19 cellular contexts compared by ENCODE assay signal in the genomic region with DNA sequence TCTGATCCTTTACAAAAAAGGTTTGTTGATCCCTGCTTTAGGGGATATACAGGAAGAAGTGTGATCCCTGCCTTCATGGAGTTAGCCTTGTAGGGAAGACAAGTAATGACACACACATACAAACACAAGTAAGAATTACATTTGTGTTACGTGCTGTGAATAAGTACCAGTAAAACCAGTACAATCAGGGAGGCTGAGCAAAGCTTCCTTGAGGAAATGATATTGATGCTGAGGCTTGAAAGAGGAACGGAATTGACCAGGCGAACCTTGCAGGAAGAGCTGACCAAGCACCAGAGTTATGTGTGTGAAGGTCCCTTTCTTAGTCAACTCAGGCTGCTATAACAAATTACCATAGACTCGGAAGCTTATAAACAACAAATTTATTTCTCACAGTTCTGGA.
DNase-seq lines count a peak whose midpoint lies in the region; ATAC-seq and TF ChIP-seq lines count a peak whose summit lies in the region.
"Had no signal": no experiment of that assay in that cellular context is flagged by ENCODE, and none has a peak within 500 bp of the region (broad histone marks: within the 10 kb centered on the region; RNA-seq: fewer than 3 reads in every experiment).

No MANE protein-coding gene starts in this region.

- H3K4me3 ChIP-seq in HCT116 (replicated peaks in 1 of 2; ENCODE audit: low read depth in 1 of 2, low read length in 2 of 2), result no peak overlapping the region
- H3K4me3 ChIP-seq: GM12878 had no signal

- no peak overlapping the region for H3K27ac ChIP-seq in HCT116 (ENCODE audit: low read depth, low read length)
- H3K27ac ChIP-seq: HL-60 had no signal

- no peak overlapping the region for H3K9ac ChIP-seq in HCT116 (ENCODE audit: low read length)

- no peaks in the 10 kb centered on the region for H3K27me3 ChIP-seq in HCT116 (ENCODE audit: insufficient read depth, low read length)
- H3K27me3 ChIP-seq: BE2C had no signal

- H4K20me1 ChIP-seq in HCT116 (ENCODE audit: insufficient read depth), result no peaks in the 10 kb centered on the region

- peak overlapping the region; percentile 33 for H3K27ac Mint-ChIP-seq in activated T-helper 17 cell treated with anti-CD3 and anti-CD28 coated beads, Interleukin-2, amount 50 U/mL, for 72 hours
- H3K27ac Mint-ChIP-seq: CD4-positive, CD25-positive, alpha-beta regulatory T cell; CD8-positive, alpha-beta memory T cell had no signal

- TF ChIP-seq POLR2A in HCT116 (IDR thresholded peaks at IDR 0.05; ENCODE audit: borderline replicate concordance, extremely low read depth, insufficient read depth, insufficient read length), result no peak

- H3K4me3 Mint-ChIP-seq in activated T-helper 17 cell treated with anti-CD3 and anti-CD28 coated beads, Interleukin-2, amount 50 U/mL, for 72 hours, result no peak overlapping the region
- H3K4me3 Mint-ChIP-seq: CD4-positive, CD25-positive, alpha-beta regulatory T cell; CD8-positive, alpha-beta memory T cell; H9 had no signal

- intact Hi-C loops in HCT116 (cut with micrococcal nuclease), result no loop called here

- TF ChIP-seq CTCF in HCT116 (IDR thresholded peaks at IDR 0.05 in 2 of 3, conservative IDR thresholded peaks at IDR 0.05 in 1 of 3; ENCODE audit: borderline replicate concordance in 1 of 3, insufficient read depth in 1 of 3, low read depth in 2 of 3, low read length in 2 of 3), result no peak

- H3K79me2 ChIP-seq in HCT116 (ENCODE audit: insufficient read depth, low read length), result no peaks in the 10 kb centered on the region; the same call in 1 of the 2 replicates

- TF ChIP-seq RAD21 in HCT116 (IDR thresholded peaks at IDR 0.05; ENCODE audit: low read depth), result no peak

- H3K9me2 ChIP-seq in HCT116 (ENCODE audit: insufficient read depth), result no peaks in the 10 kb centered on the region

- no TSS peak for BruUV-seq in HCT116 (replicated peaks; lab: Mats Ljungman, UMichigan)

- DNase-seq in HCT116 (ENCODE audit: low read depth, low spot score), result no peak
- DNase-seq in NCI-H1048 (lab: John Stamatoyannopoulos, UW), result no peak
- DNase-seq in OCI-M1 (lab: John Stamatoyannopoulos, UW), result no peak
- DNase-seq in AG20443 (ENCODE audit: low spot score), result no peak
- DNase-seq: 8988T; BE2C; C1 segment of cervical spinal cord; CD4-positive, CD25-positive, alpha-beta regulatory T cell; CD8-positive, alpha-beta memory T cell; COR-L47; DMS 273 treated with DMSO at 0.1 percent for 48 hours; DND-41; EL; H9 had no signal

- CTCF ChIA-PET in HCT116 (lab: Charles Lee), result interaction anchor here (1.1 to 4.7 kb wide), 2 partner anchors 12 to 35 kb away, joined by 5 to 16 read pairs; no protein-coding TSS in a partner anchor

- H3K36me3 ChIP-seq in HCT116 (ENCODE audit: control insufficient read depth in 1 of 2, insufficient read depth in 2 of 2, low read length in 2 of 2), result no peaks in the 10 kb centered on the region
- H3K36me3 ChIP-seq: BE2C had no signal

- H3K9me3 ChIP-seq in HCT116 (ENCODE audit: control insufficient read depth in 1 of 2, insufficient read depth in 1 of 2, low read depth in 1 of 2, low read length in 2 of 2), result no peaks in the 10 kb centered on the region
- H3K9me3 ChIP-seq: BE2C had no signal

- H3K4me2 ChIP-seq in HCT116 (ENCODE audit: low read length), result 0 out of 2 replicates have a peak overlapping the region, but pooled peaks have one; percentile 87

- RAD21 ChIA-PET in HCT116 (lab: Charles Lee; ENCODE audit: low non-redundant PET in 1 of 2, low total read pairs in 2 of 2, uncharacterized antibody in 2 of 2, unreplicated experiment in 2 of 2), result no interaction called here

- no peak for ATAC-seq in HCT116
- ATAC-seq in activated T-helper 17 cell treated with anti-CD3 and anti-CD28 coated beads, Interleukin-2, amount 50 U/mL, for 72 hours (replicated peaks), result no peak
- ATAC-seq in esophagus mucosa, result peak; percentile 65
- ATAC-seq in HG03045 (IDR thresholded peaks at IDR 0.05; ENCODE audit: unreplicated experiment), result no peak
- ATAC-seq: GM12878 had no signal

- peaks cover 37 to 66% of the 10 kb centered on the region in 2 experiments for H3K4me1 ChIP-seq in HCT116 (ENCODE audit: control insufficient read depth in 1 of 2, insufficient read depth in 2 of 2, low read length in 2 of 2)

- H3K4me1 Mint-ChIP-seq in activated T-helper 17 cell treated with anti-CD3 and anti-CD28 coated beads, Interleukin-2, amount 50 U/mL, for 72 hours, result peaks cover 8% of the 10 kb centered on the region

- H3K36me3 Mint-ChIP-seq in activated T-helper 17 cell treated with anti-CD3 and anti-CD28 coated beads, Interleukin-2, amount 50 U/mL, for 72 hours (ENCODE audit: low read depth), result no peaks in the 10 kb centered on the region
- H3K36me3 Mint-ChIP-seq: CD4-positive, CD25-positive, alpha-beta regulatory T cell; CD8-positive, alpha-beta memory T cell had no signal

- H3K9me3 Mint-ChIP-seq in activated T-helper 17 cell treated with anti-CD3 and anti-CD28 coated beads, Interleukin-2, amount 50 U/mL, for 72 hours, result no peaks in the 10 kb centered on the region
- H3K9me3 Mint-ChIP-seq: H9 had no signal

- H2AFZ ChIP-seq in HCT116 (ENCODE audit: low read depth, low read length, poor library complexity, severe bottlenecking), result no peak overlapping the region

- POLR2A ChIA-PET in HCT116 (lab: Charles Lee), result no interaction called here

- H3K27me3 Mint-ChIP-seq in activated T-helper 17 cell treated with anti-CD3 and anti-CD28 coated beads, Interleukin-2, amount 50 U/mL, for 72 hours, result no peaks in the 10 kb centered on the region
- H3K27me3 Mint-ChIP-seq: CD4-positive, CD25-positive, alpha-beta regulatory T cell had no signal

TF ChIP-seq in HCT116, 20 proteins besides CTCF, POLR2A, EP300 and RAD21:
- no peak for TF ChIP-seq EGR1 (IDR thresholded peaks at IDR 0.05; ENCODE audit: low read depth)
- TF ChIP-seq CBX3 (IDR thresholded peaks at IDR 0.05; ENCODE audit: low read depth), result no peak
- TF ChIP-seq ZNF274 (IDR thresholded peaks at IDR 0.05; ENCODE audit: low read depth, low read length), result no peak
